ENCODE assay signal across 24 cellular contexts in the genomic region with DNA sequence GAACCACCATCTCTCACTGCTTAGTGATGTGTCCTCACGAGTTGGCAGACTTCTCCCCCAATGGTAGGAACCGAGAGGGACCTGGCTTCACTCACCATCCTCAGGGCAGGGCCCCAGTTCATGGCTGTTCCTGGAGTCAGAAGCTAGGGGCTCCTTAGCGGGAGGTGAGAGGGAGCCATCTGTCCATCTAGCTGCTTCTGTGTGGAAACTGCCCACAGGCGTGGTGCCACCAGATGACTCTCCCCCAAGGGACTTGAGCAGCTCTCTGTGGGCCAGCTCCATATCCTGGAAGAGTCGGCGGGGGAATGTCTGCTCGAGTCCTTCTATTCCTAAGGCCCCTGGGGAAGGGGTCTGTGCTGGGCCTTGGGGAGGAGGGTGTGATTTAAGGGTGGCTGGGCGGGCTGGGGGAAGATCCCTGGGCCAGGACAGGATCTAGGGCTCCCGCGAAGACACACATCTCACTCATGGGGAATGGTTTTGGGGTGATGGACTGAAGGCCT. TPM values are rescaled to one million over a fixed set of nuclear protein-coding genes. Genes with fewer than 3 reads are reported as not detected.
"Had no signal": no experiment of that assay in that cellular context is flagged by ENCODE, and none has a peak within 500 bp of the region (broad histone marks: within the 10 kb centered on the region; RNA-seq: fewer than 3 reads in every experiment).

No MANE protein-coding gene starts in this region.

- H3K4me3 Mint-ChIP-seq: activated CD4-positive, alpha-beta memory T cell treated with anti-CD3 and anti-CD28 coated beads for 36 hours; activated naive CD4-positive, alpha-beta T cell treated with anti-CD3 and anti-CD28 coated beads for 36 hours; memory B cell; stimulated activated naive CD8-positive, alpha-beta T cell treated with anti-CD3 and anti-CD28 coated beads, Interleukin-15, Interleukin-2, amounts not matched to agents 100 ng/mL and 50 ng/mL, for 24 hours had no signal

- H3K27me3 ChIP-seq: body of pancreas, cardiac muscle cell, heart right ventricle, ovary, tibial artery had no signal

- H3K27ac ChIP-seq: body of pancreas, cardiac muscle cell, heart right ventricle, ovary, skin epidermis, tibial artery had no signal

- H3K4me1 Mint-ChIP-seq: memory B cell had no signal

- H3K9me3 Mint-ChIP-seq: activated CD4-positive, alpha-beta memory T cell treated with anti-CD3 and anti-CD28 coated beads for 36 hours; activated naive CD4-positive, alpha-beta T cell treated with anti-CD3 and anti-CD28 coated beads for 36 hours; memory B cell; stimulated activated naive CD8-positive, alpha-beta T cell treated with anti-CD3 and anti-CD28 coated beads, Interleukin-15, Interleukin-2, amounts not matched to agents 100 ng/mL and 50 ng/mL, for 24 hours had no signal

- H3K27ac Mint-ChIP-seq: activated CD4-positive, alpha-beta memory T cell treated with anti-CD3 and anti-CD28 coated beads for 36 hours; activated naive CD4-positive, alpha-beta T cell treated with anti-CD3 and anti-CD28 coated beads for 36 hours; memory B cell; stimulated activated naive CD8-positive, alpha-beta T cell treated with anti-CD3 and anti-CD28 coated beads, Interleukin-15, Interleukin-2, amounts not matched to agents 100 ng/mL and 50 ng/mL, for 24 hours had no signal

- H3K4me3 ChIP-seq: body of pancreas, cardiac muscle cell, heart right ventricle, ovary, skin epidermis, tibial artery had no signal

- H3K36me3 ChIP-seq: ovary had no signal

- DNase-seq: activated CD4-positive, alpha-beta memory T cell treated with anti-CD3 and anti-CD28 coated beads for 36 hours; activated CD4-positive, alpha-beta T cell treated with anti-CD3 and anti-CD28 coated beads for 4 hours; activated naive CD4-positive, alpha-beta T cell treated with anti-CD3 and anti-CD28 coated beads for 36 hours; activated T-cell treated with anti-CD3 and anti-CD28 coated beads, Interleukin-2, amount 50 U/mL, for 48 hours; body of pancreas; foreskin fibroblast; heart right ventricle; left colon; ovary; right cardiac atrium; stimulated activated CD4-positive, alpha-beta T cell treated with anti-CD3 and anti-CD28 coated beads, Interleukin-1b, Interleukin-23, amount 100 ng/mL, for 48 hours; substantia nigra; T-helper 1 cell; tibial artery had no signal

- ATAC-seq: body of pancreas, heart right ventricle, left colon, right cardiac atrium had no signal

- H3K9me3 ChIP-seq: body of pancreas, heart right ventricle, ovary, tibial artery had no signal

RNA-seq across cellular contexts. Expression of a gene that starts 16.3 kb away (rescaled TPM):
- total RNA-seq: activated CD4-positive, alpha-beta memory T cell treated with anti-CD3 and anti-CD28 coated beads for 36 hours; activated naive CD4-positive, alpha-beta T cell treated with anti-CD3 and anti-CD28 coated beads for 36 hours; body of pancreas; epithelial cell of proximal tubule; fibroblast of lung; left colon; lower leg skin; ureter had no signal
- polyA plus RNA-seq: keratinocyte, neural cell had no signal

RNA-seq across cellular contexts. Expression of a gene that starts 43.3 kb away (rescaled TPM):
- total RNA-seq: activated CD4-positive, alpha-beta memory T cell treated with anti-CD3 and anti-CD28 coated beads for 36 hours; activated naive CD4-positive, alpha-beta T cell treated with anti-CD3 and anti-CD28 coated beads for 36 hours had no signal
- polyA plus RNA-seq: neural cell had no signal
